ENCODE assay signal across 25 cellular contexts in genomic region chr15:89514596-89515406, GRCh38. TPM values are rescaled to one million over a fixed set of nuclear protein-coding genes. Genes with fewer than 3 reads are reported as not detected.
DNase-seq lines count a peak whose midpoint lies in the region; ATAC-seq, FAIRE-seq and TF ChIP-seq lines count a peak whose summit lies in the region.
"Had no signal": no experiment of that assay in that cellular context is flagged by ENCODE, and none has a peak within 500 bp of the region (broad histone marks: within the 10 kb centered on the region; RNA-seq: fewer than 3 reads in every experiment).

No MANE protein-coding gene starts in this region.

- WGBS in esophagus muscularis mucosa, result 78% methylated on average over 6 of the region's 6 CpGs

- H3K4me3 ChIP-seq in esophagus muscularis mucosa, result no peak overlapping the region
- H3K4me3 ChIP-seq in OCI-LY7 (ENCODE audit: low read depth, low read length, poor library complexity, severe bottlenecking), result no peak overlapping the region
- H3K4me3 ChIP-seq: MG63 had no signal

- no TSS peak for BruUV-seq in OCI-LY7 (replicated peaks; lab: Mats Ljungman, UMichigan)

- no peaks in the 10 kb centered on the region for H3K9me2 ChIP-seq in OCI-LY7 (ENCODE audit: insufficient read depth, low read length)

- DNase-seq in SIG-M5 treated with dmso at 0.1 percent for 504 hours (lab: John Stamatoyannopoulos, UW; ENCODE audit: unreplicated experiment), result peak; percentile 36
- DNase-seq in SIG-M5 (lab: John Stamatoyannopoulos, UW), result no peak
- peak; percentile 92 for DNase-seq in RWPE1 (ENCODE audit: low spot score)
- DNase-seq in esophagus muscularis mucosa (ENCODE audit: extremely low spot score), result peak; percentile 81
- DNase-seq in urothelium cell line (ENCODE audit: low spot score), result no peak
- DNase-seq in OCI-LY7 (ENCODE audit: low spot score), result no peak
- no peak for DNase-seq in activated naive CD4-positive, alpha-beta T cell treated with anti-CD3 and anti-CD28 coated beads, Interleukin-2, amount 50 U/mL, for 72 hours (ENCODE audit: low spot score in 2 of 2)
- DNase-seq in hypothalamus (lab: John Stamatoyannopoulos, UW), result no peak
- DNase-seq: activated gamma-delta T cell treated with Interleukin-2 at 50 U/mL for 16 hours; amygdala; left ventricle myocardium superior; MG63; NCI-H187; NCI-H2227 treated with DMSO at 0.1 percent for 48 hours; NCI-H82; retina; stimulated activated CD4-positive, alpha-beta T cell treated with anti-CD3 and anti-CD28 coated beads, Interleukin-15, amount 100 ng/mL, for 24 hours had no signal

- no peak for TF ChIP-seq POLR2A in esophagus muscularis mucosa (IDR thresholded peaks at IDR 0.05; ENCODE audit: low read depth)

- peak; percentile 69 for FAIRE-seq in urothelium cell line (lab: Jason Lieb, UNC)
- FAIRE-seq: RCC 7860, TTC549 had no signal

- H3K27me3 ChIP-seq in esophagus muscularis mucosa, result peaks cover 0 to 36% (median 0%) of the 10 kb centered on the region in 4 donors

- no peaks in the 10 kb centered on the region for H4K20me1 ChIP-seq in OCI-LY7 (ENCODE audit: insufficient read depth, low read length)

- H3K79me2 ChIP-seq in OCI-LY7 (ENCODE audit: insufficient read depth, low read depth, low read length), result no peaks in the 10 kb centered on the region

- no peak for TF ChIP-seq EP300 in esophagus muscularis mucosa (IDR thresholded peaks at IDR 0.05)

- peak overlapping the region in 1 of 2 donors; percentile 8 for H3K27ac Mint-ChIP-seq in activated naive CD4-positive, alpha-beta T cell treated with anti-CD3 and anti-CD28 coated beads, Interleukin-2, amount 50 U/mL, for 72 hours
- H3K27ac Mint-ChIP-seq: B cell; stimulated activated effector memory CD8-positive, alpha-beta T cell treated with anti-CD3 and anti-CD28 coated beads, Interleukin-12 subunit alpha, Interleukin-12 subunit beta, amount 100 ng/mL, for 72 hours had no signal

- intact Hi-C loops in esophagus muscularis mucosa (cut with DNase I), result no loop called here
- intact Hi-C loops in OCI-LY7 (cut with micrococcal nuclease; ENCODE audit: unreplicated experiment), result no loop called here

- peaks cover 0 to 10% (median 0%) of the 10 kb centered on the region in 4 donors for H3K9me3 ChIP-seq in esophagus muscularis mucosa
- H3K9me3 ChIP-seq in OCI-LY7 (ENCODE audit: low read length), result no peaks in the 10 kb centered on the region
- H3K9me3 ChIP-seq: MG63 had no signal

- no peaks in the 10 kb centered on the region for H3K9me3 Mint-ChIP-seq in activated naive CD4-positive, alpha-beta T cell treated with anti-CD3 and anti-CD28 coated beads, Interleukin-2, amount 50 U/mL, for 72 hours
- H3K9me3 Mint-ChIP-seq: stimulated activated effector memory CD8-positive, alpha-beta T cell treated with anti-CD3 and anti-CD28 coated beads, Interleukin-12 subunit alpha, Interleukin-12 subunit beta, amount 100 ng/mL, for 72 hours had no signal

- no peak overlapping the region for H2AFZ ChIP-seq in OCI-LY7 (ENCODE audit: low read length)

- no peaks in the 10 kb centered on the region for H3K36me3 Mint-ChIP-seq in activated naive CD4-positive, alpha-beta T cell treated with anti-CD3 and anti-CD28 coated beads, Interleukin-2, amount 50 U/mL, for 72 hours
- H3K36me3 Mint-ChIP-seq: stimulated activated effector memory CD8-positive, alpha-beta T cell treated with anti-CD3 and anti-CD28 coated beads, Interleukin-12 subunit alpha, Interleukin-12 subunit beta, amount 100 ng/mL, for 72 hours had no signal

- POLR2A ChIA-PET in RWPE1 (lab: Yijun Ruan, JAX; ENCODE audit: low non-redundant PET), result no interaction called here
- POLR2A ChIA-PET in OCI-LY7 (lab: Charles Lee), result no interaction called here

- H3K27ac ChIP-seq in RWPE1 (peak overlapping the region; percentile 84), esophagus muscularis mucosa (replicated peaks in 1 of 4) (no peak overlapping the region), OCI-LY7 (ENCODE audit: low read depth, low read length, poor library complexity, severe bottlenecking) (no peak overlapping the region)
- H3K27ac ChIP-seq: 22Rv1 had no signal

- CTCF ChIA-PET in RWPE1 (lab: Yijun Ruan, JAX) (interaction anchor here (0.6 kb wide), 1 partner anchor 14 kb away, joined by 3 read pairs; no protein-coding TSS in a partner anchor), OCI-LY7 (lab: Charles Lee; ENCODE audit: unreplicated experiment) (no interaction called here)

- no peak for ATAC-seq in activated naive CD4-positive, alpha-beta T cell treated with anti-CD3 and anti-CD28 coated beads, Interleukin-2, amount 50 U/mL, for 72 hours
- ATAC-seq: left ventricle myocardium superior; stimulated activated effector memory CD8-positive, alpha-beta T cell treated with anti-CD3 and anti-CD28 coated beads, Interleukin-12 subunit alpha, Interleukin-12 subunit beta, amount 100 ng/mL, for 72 hours had no signal

- H3K4me1 ChIP-seq in esophagus muscularis mucosa (no peaks in the 10 kb centered on the region), OCI-LY7 (ENCODE audit: insufficient read depth, low read length, poor library complexity, severe bottlenecking) (no peaks in the 10 kb centered on the region)

- H3K4me2 ChIP-seq in OCI-LY7 (ENCODE audit: low read length), result no peak overlapping the region

- TF ChIP-seq CTCF in RWPE1 (conservative IDR thresholded peaks at IDR 0.05; ENCODE audit: low read depth) (no peak), esophagus muscularis mucosa (IDR thresholded peaks at IDR 0.05) (no peak), OCI-LY7 (conservative IDR thresholded peaks at IDR 0.05; ENCODE audit: low read length) (no peak)

- H3K36me3 ChIP-seq in esophagus muscularis mucosa, result no peaks in the 10 kb centered on the region
- H3K36me3 ChIP-seq in OCI-LY7 (ENCODE audit: insufficient read depth, low read length), result no peaks in the 10 kb centered on the region
- H3K36me3 ChIP-seq: MG63 had no signal

RNA-seq across cellular contexts. Expression of gene RHCG, which starts 18.4 kb away (rescaled TPM):
- total RNA-seq in esophagus muscularis mucosa (1 to 10 TPM in 1 of 4 donors, not detected in 3; 1.2 TPM), OCI-LY7 (2022) (not detected in 2 replicates)
- total RNA-seq in OCI-LY7 (2014; rRNA removed; shearing (Covaris generic)), result not detected in 2 replicates
- total RNA-seq in activated naive CD4-positive, alpha-beta T cell treated with anti-CD3 and anti-CD28 coated beads, Interleukin-2, amount 50 U/mL, for 72 hours, result not detected
- total RNA-seq: B cell, dermis microvascular lymphatic vessel endothelial cell, G401, left ventricle myocardium superior, mucosa of gallbladder had no signal

Comparison
In these comparisons a context has a peak if more than half of its experiments do, and no peak if none do; other contexts are left out.
1. DNase-seq: peak in SIG-M5 treated with dmso at 0.1 percent for 504 hours (single experiment), RWPE1 (single experiment) and esophagus muscularis mucosa (single experiment); none in SIG-M5 (single experiment), urothelium cell line (single experiment), OCI-LY7 (single experiment), activated naive CD4-positive, alpha-beta T cell treated with anti-CD3 and anti-CD28 coated beads, Interleukin-2, amount 50 U/mL, for 72 hours (0 of 2) and hypothalamus (0 of 51).